In genomic region chr15:65028921-65029735, GRCh38 we compare ENCODE assay signal across 8 cellular contexts.
DNase-seq lines count a peak whose midpoint lies in the region; ATAC-seq and TF ChIP-seq lines count a peak whose summit lies in the region.

Gene MTFMT (minus strand): TSS chr15:65029639. CDS start chr15:65029613, 26 bp downstream.

- DNase-seq in AG09309 (ENCODE audit: low read depth) (peak; percentile 16), NCI-H82 treated with DMSO at 0.1 percent for 48 hours (lab: John Stamatoyannopoulos, UW; ENCODE audit: unreplicated experiment) (peak; percentile 60), medulla oblongata (ENCODE audit: extremely low spot score) (peak; percentile 94)
- peak; percentile 80 to 94 for DNase-seq in activated CD8-positive, alpha-beta memory T cell treated with anti-CD3 and anti-CD28 coated beads for 1 hour (ENCODE audit: extremely low read depth in 1 of 2, low read depth in 1 of 2)
- DNase-seq in effector CD4-positive, alpha-beta T cell, result peak; percentile 89
- DNase-seq in stimulated activated CD4-positive, alpha-beta T cell treated with anti-CD3 and anti-CD28 coated beads, TNF-alpha, amount 100 ng/mL, for 4 hours (ENCODE audit: low read depth in 3 of 3), result peak; percentile 90 to 97 (median 90)

- ATAC-seq in GM18907 (IDR thresholded peaks at IDR 0.05; ENCODE audit: unreplicated experiment) (peak; percentile 57), HG03342 (IDR thresholded peaks at IDR 0.05; ENCODE audit: unreplicated experiment) (peak; percentile 66)

- peak within 1 kb of the TSS; percentile 97 for H3K4me3 ChIP-seq in AG09309 (ENCODE audit: control insufficient read depth, low read depth, low read length)

- TF ChIP-seq CTCF in AG09309 (IDR thresholded peaks at IDR 0.05; ENCODE audit: control insufficient read depth, insufficient read depth, low read depth, low read length, missing control alignments), result no peak

Comparison
In these comparisons a context has a peak if more than half of its experiments do, and no peak if none do; other contexts are left out.
1. Peak in every context shown above with its lines: DNase-seq, ATAC-seq and H3K4me3 ChIP-seq.
2. DNase-seq: peak in every context shown above with its lines; median percentile 94 in medulla oblongata; 90 in stimulated activated CD4-positive, alpha-beta T cell treated with anti-CD3 and anti-CD28 coated beads, TNF-alpha, amount 100 ng/mL, for 4 hours; 89 in effector CD4-positive, alpha-beta T cell; 87 in activated CD8-positive, alpha-beta memory T cell treated with anti-CD3 and anti-CD28 coated beads for 1 hour; 60 in NCI-H82 treated with DMSO at 0.1 percent for 48 hours; 16 in AG09309.